In genomic region chr12:115440438-115440837, GRCh38 we compare ENCODE assay signal across 10 cellular contexts.
DNase-seq lines count a peak whose midpoint lies in the region; ATAC-seq and TF ChIP-seq lines count a peak whose summit lies in the region.
"Had no signal": no experiment of that assay in that cellular context is flagged by ENCODE, and none has a peak within 500 bp of the region (broad histone marks: within the 10 kb centered on the region; RNA-seq: fewer than 3 reads in every experiment).

No MANE protein-coding gene starts in this region.

- no peak for ATAC-seq in GM19397 (IDR thresholded peaks at IDR 0.05; ENCODE audit: unreplicated experiment)
- ATAC-seq in GM19324 (IDR thresholded peaks at IDR 0.05; ENCODE audit: low FRiP score, unreplicated experiment): no peak

- DNase-seq in GM04504 (ENCODE audit: low read depth): peak; percentile 48
- peak; percentile 23 for DNase-seq in RWPE1 (ENCODE audit: low spot score)
- peak; percentile 63 to 66 for DNase-seq in fibroblast of lung (ENCODE audit: low read depth in 2 of 2)
- peak; percentile 53 for DNase-seq in skeletal muscle cell (ENCODE audit: low read depth)
- no peak for DNase-seq in activated naive CD4-positive, alpha-beta T cell treated with anti-CD3 and anti-CD28 coated beads, Interleukin-2, amount 50 U/mL, for 16 hours
- DNase-seq in HuH-7 (ENCODE audit: low spot score): no peak
- DNase-seq: NCI-H510A had no signal

- POLR2A ChIA-PET in RWPE1 (lab: Yijun Ruan, JAX; ENCODE audit: low non-redundant PET): no interaction called here

- CTCF ChIA-PET in RWPE1 (lab: Yijun Ruan, JAX): no interaction called here

- H3K9me3 ChIP-seq in fibroblast of lung (ENCODE audit: control insufficient read depth, insufficient read depth, low read depth, low read length): no peaks in the 10 kb centered on the region
- H3K9me3 ChIP-seq: right lobe of liver had no signal

- peak overlapping the region; percentile 1 for H3K4me2 ChIP-seq in fibroblast of lung (ENCODE audit: extremely low read depth, insufficient read depth, low read length)

- no peaks in the 10 kb centered on the region for H3K79me2 ChIP-seq in fibroblast of lung (ENCODE audit: control insufficient read depth, insufficient read depth, low read length)

- H2AFZ ChIP-seq in fibroblast of lung (ENCODE audit: low read length): no peak overlapping the region

- no peaks in the 10 kb centered on the region for H3K27me3 ChIP-seq in fibroblast of lung (ENCODE audit: control insufficient read depth, insufficient read depth, low read length)
- H3K27me3 ChIP-seq: right lobe of liver had no signal

- TF ChIP-seq CTCF in RWPE1 (conservative IDR thresholded peaks at IDR 0.05; ENCODE audit: low read depth): no peak
- no peak for TF ChIP-seq CTCF in fibroblast of lung (conservative IDR thresholded peaks at IDR 0.05 in 1 of 2, IDR thresholded peaks at IDR 0.05 in 1 of 2; ENCODE audit: low read depth in 1 of 2, low read length in 2 of 2)

- H3K27ac ChIP-seq in RWPE1 (no peak overlapping the region), fibroblast of lung (ENCODE audit: insufficient read depth, low read length) (no peak overlapping the region)
- H3K27ac ChIP-seq: right lobe of liver had no signal

- no peaks in the 10 kb centered on the region for H3K36me3 ChIP-seq in fibroblast of lung (ENCODE audit: control insufficient read depth, insufficient read depth, low read length)
- H3K36me3 ChIP-seq: right lobe of liver had no signal

- H3K9ac ChIP-seq in fibroblast of lung (ENCODE audit: insufficient read depth, low read length): no peak overlapping the region

- no peaks in the 10 kb centered on the region for H3K4me1 ChIP-seq in fibroblast of lung (ENCODE audit: control insufficient read depth, extremely low read depth, insufficient read depth, low read length)
- H3K4me1 ChIP-seq: right lobe of liver had no signal

- H3K4me3 ChIP-seq in fibroblast of lung (replicated peaks in 1 of 4; ENCODE audit: control extremely low read depth in 1 of 4, insufficient read depth in 1 of 4, low read depth in 3 of 4, low read length in 4 of 4): no peak overlapping the region
- H3K4me3 ChIP-seq in skeletal muscle cell (ENCODE audit: low read depth, low read length): no peak overlapping the region
- H3K4me3 ChIP-seq: right lobe of liver had no signal

- no peaks in the 10 kb centered on the region for H4K20me1 ChIP-seq in fibroblast of lung (ENCODE audit: control insufficient read depth, extremely low read depth, insufficient read depth, low read length)

Comparison
In these comparisons a context has a peak if more than half of its experiments do, and no peak if none do; other contexts are left out.
1. DNase-seq: peak in GM04504 (single experiment), RWPE1 (single experiment), fibroblast of lung (2 of 2) and skeletal muscle cell (single experiment); none in activated naive CD4-positive, alpha-beta T cell treated with anti-CD3 and anti-CD28 coated beads, Interleukin-2, amount 50 U/mL, for 16 hours (single experiment) and HuH-7 (single experiment).